Comparison of ENCODE assay signal across 1 cellular context in the genomic region with DNA sequence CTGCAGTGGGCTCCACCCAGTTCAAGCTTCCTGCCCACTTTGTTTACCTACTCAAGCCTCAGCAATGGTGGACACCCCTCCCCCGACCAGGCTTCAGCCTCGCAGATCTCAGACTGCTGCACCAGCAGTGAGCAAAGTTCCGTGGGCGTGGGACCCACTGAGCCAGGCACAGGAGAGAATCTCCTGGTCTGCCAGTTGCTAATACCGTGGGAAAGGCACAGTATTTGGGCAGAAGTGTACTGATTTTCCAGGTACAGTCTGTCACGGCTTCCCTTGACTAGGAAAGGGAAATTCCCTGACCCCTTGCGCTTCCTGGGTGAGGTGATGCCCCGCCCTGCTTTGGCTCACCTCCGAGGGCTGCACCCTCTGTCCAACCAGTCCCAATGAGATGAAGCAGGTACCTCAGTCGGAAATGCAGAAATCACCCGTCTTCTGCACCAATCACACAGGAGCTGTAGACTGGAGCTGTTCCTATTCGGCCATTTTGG. TPM values are rescaled to one million over a fixed set of nuclear protein-coding genes. Genes with fewer than 3 reads are reported as not detected.
"Had no signal": no experiment of that assay in that cellular context is flagged by ENCODE, and none has a peak within 500 bp of the region (broad histone marks: within the 10 kb centered on the region; RNA-seq: fewer than 3 reads in every experiment).

No MANE protein-coding gene starts in this region.

RNA-seq across cellular contexts. Expression of a gene that starts 27.7 kb away (rescaled TPM):
- total RNA-seq: HT-29 had no signal
